In the genomic region with DNA sequence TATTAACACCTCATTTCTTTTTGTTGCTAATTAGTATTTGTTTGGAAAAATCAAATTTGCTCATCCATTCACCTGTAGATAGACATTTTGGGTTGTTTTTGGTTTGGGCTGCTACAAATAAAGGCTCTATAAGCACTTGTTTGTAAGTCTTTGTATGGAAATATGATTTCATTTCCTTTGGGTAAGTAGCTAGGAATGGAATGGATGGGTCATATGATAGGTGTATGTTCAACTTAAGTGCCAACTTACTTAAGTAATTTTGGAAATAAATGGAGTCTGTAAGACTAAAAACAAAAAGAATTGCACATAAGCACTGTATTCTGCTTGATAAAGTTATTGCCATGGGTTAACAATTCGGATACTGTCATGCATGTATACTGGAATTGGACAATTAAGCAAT, we compare ENCODE assay signal across 33 cellular contexts.
DNase-seq lines count a peak whose midpoint lies in the region; ATAC-seq, FAIRE-seq and TF ChIP-seq lines count a peak whose summit lies in the region.
"Had no signal": no experiment of that assay in that cellular context is flagged by ENCODE, and none has a peak within 500 bp of the region (broad histone marks: within the 10 kb centered on the region; RNA-seq: fewer than 3 reads in every experiment).

No MANE protein-coding gene starts in this region.

- intact Hi-C loops in mucosa of descending colon (cut with DNase I, micrococcal nuclease), result no loop called here

- DNase-seq in activated T-cell treated with anti-CD3 and anti-CD28 coated beads, Interleukin-2, amount 50 U/mL, for 72 hours, result no peak
- DNase-seq in activated T-cell treated with anti-CD3 and anti-CD28 coated beads for 4 hours (no peak), bronchial epithelial cell (ENCODE audit: low read depth) (peak; percentile 52), omental fat pad (ENCODE audit: low spot score) (no peak), mucosa of descending colon (no peak), glomerular visceral epithelial cell (ENCODE audit: extremely low spot score) (no peak)
- DNase-seq: 8988T; ACHN; AML-193; BE2C; C1 segment of cervical spinal cord; Caco-2; Calu3; CD4-positive, alpha-beta memory T cell; CD4-positive, alpha-beta T cell; CD4-positive, CD25-positive, alpha-beta regulatory T cell; CD8-positive, alpha-beta memory T cell; CD8-positive, alpha-beta T cell; COR-L47; DMS 273 treated with DMSO at 0.1 percent for 48 hours; DMS153; DMS53; DMS79; DMS79 treated with DMSO at 0.1 percent for 48 hours; DND-41; EL had no signal

- H3K4me1 Mint-ChIP-seq in activated T-cell treated with anti-CD3 and anti-CD28 coated beads, Interleukin-2, amount 50 U/mL, for 72 hours (ENCODE audit: low read depth), result no peaks in the 10 kb centered on the region
- H3K4me1 Mint-ChIP-seq: B cell; CD14-positive monocyte; CD4-positive, alpha-beta memory T cell; CD4-positive, CD25-positive, alpha-beta regulatory T cell; CD8-positive, alpha-beta memory T cell had no signal

- H3K4me3 ChIP-seq in bronchial epithelial cell (ENCODE audit: low read depth, low read length), result no peak overlapping the region
- no peak overlapping the region for H3K4me3 ChIP-seq in mucosa of descending colon
- H3K4me3 ChIP-seq: A549; BLaER1; BLaER1 treated with 17β-estradiol and CSF1 and Interleukin-3, amounts not matched to agents 10 nM and 100 nM had no signal

- TF ChIP-seq CTCF in bronchial epithelial cell (IDR thresholded peaks at IDR 0.05; ENCODE audit: insufficient read depth, low read length, severe bottlenecking), result no peak
- TF ChIP-seq CTCF in omental fat pad (IDR thresholded peaks at IDR 0.05), result no peak
- TF ChIP-seq CTCF in mucosa of descending colon (IDR thresholded peaks at IDR 0.05), result no peak

- no peaks in the 10 kb centered on the region for H3K27me3 ChIP-seq in bronchial epithelial cell (ENCODE audit: control insufficient read depth, insufficient read depth, low read length)
- H3K27me3 ChIP-seq: BLaER1; BLaER1 treated with 17β-estradiol and CSF1 and Interleukin-3, amounts not matched to agents 10 nM and 100 nM had no signal

- peaks cover 14 to 17% of the 10 kb centered on the region in 2 donors for H3K36me3 Mint-ChIP-seq in activated T-cell treated with anti-CD3 and anti-CD28 coated beads, Interleukin-2, amount 50 U/mL, for 72 hours (ENCODE audit: insufficient read depth in 2 of 2)
- H3K36me3 Mint-ChIP-seq: CD14-positive monocyte; CD4-positive, alpha-beta memory T cell; CD4-positive, CD25-positive, alpha-beta regulatory T cell; CD8-positive, alpha-beta memory T cell; CD8-positive, alpha-beta T cell had no signal

- H3K4me1 ChIP-seq in mucosa of descending colon (ENCODE audit: low read depth), result no peaks in the 10 kb centered on the region
- H3K4me1 ChIP-seq: BE2C, BLaER1, Caco-2 had no signal

- peak overlapping the region; percentile 19 for H3K27ac Mint-ChIP-seq in activated T-cell treated with anti-CD3 and anti-CD28 coated beads, Interleukin-2, amount 50 U/mL, for 72 hours
- H3K27ac Mint-ChIP-seq: B cell; CD4-positive, alpha-beta memory T cell; CD4-positive, alpha-beta T cell; CD4-positive, CD25-positive, alpha-beta regulatory T cell; CD8-positive, alpha-beta memory T cell; CD8-positive, alpha-beta T cell had no signal

- no peak for ATAC-seq in activated T-cell treated with anti-CD3 and anti-CD28 coated beads, Interleukin-2, amount 50 U/mL, for 72 hours (replicated peaks in 1 of 2)
- ATAC-seq in omental fat pad (ENCODE audit: low FRiP score) (peak; percentile 31), mucosa of descending colon (no peak)
- ATAC-seq: A549; CD8-positive, alpha-beta T cell had no signal

- no peaks in the 10 kb centered on the region for H3K9me3 ChIP-seq in mucosa of descending colon
- H3K9me3 ChIP-seq: A549, BE2C, Caco-2 had no signal

- peaks cover 88% of the 10 kb centered on the region for H3K27me3 Mint-ChIP-seq in activated T-cell treated with anti-CD3 and anti-CD28 coated beads, Interleukin-2, amount 50 U/mL, for 72 hours (ENCODE audit: low read depth)

- H3K9me3 Mint-ChIP-seq in activated T-cell treated with anti-CD3 and anti-CD28 coated beads, Interleukin-2, amount 50 U/mL, for 72 hours, result peaks cover 6 to 8% of the 10 kb centered on the region in 2 donors
- H3K9me3 Mint-ChIP-seq: CD4-positive, alpha-beta T cell had no signal

- FAIRE-seq in bronchial epithelial cell (lab: Jason Lieb, UNC), result no peak
- FAIRE-seq: A204.1, A549, D721Med had no signal

- H3K4me3 Mint-ChIP-seq in activated T-cell treated with anti-CD3 and anti-CD28 coated beads, Interleukin-2, amount 50 U/mL, for 72 hours, result no peak overlapping the region
- H3K4me3 Mint-ChIP-seq: B cell; CD14-positive monocyte; CD4-positive, alpha-beta memory T cell; CD4-positive, alpha-beta T cell; CD4-positive, CD25-positive, alpha-beta regulatory T cell; CD8-positive, alpha-beta memory T cell; CD8-positive, alpha-beta T cell had no signal

- H3K36me3 ChIP-seq in bronchial epithelial cell (ENCODE audit: control insufficient read depth, insufficient read depth, low read length) (no peaks in the 10 kb centered on the region), mucosa of descending colon (ENCODE audit: low read depth) (no peaks in the 10 kb centered on the region)
- H3K36me3 ChIP-seq: BE2C; BLaER1; BLaER1 treated with 17β-estradiol and CSF1 and Interleukin-3, amounts not matched to agents 10 nM and 100 nM had no signal
